ENCODE assay signal across 1 cellular context in genomic region chr11:60841797-60842687, GRCh38.
TF ChIP-seq lines count a peak whose summit lies in the region.

Gene CCDC86, plus strand, starts transcription at chr11:60842113. Its CDS starts 12 bp downstream, at chr11:60842125.

TF ChIP-seq in HepG2, 621 proteins besides CTCF, POLR2A, EP300 and RAD21 (continued from another document and continues in another):
- TF ChIP-seq ZBED4 (CRISPR knock-in tag; IDR thresholded peaks at IDR 0.05; ENCODE audit: borderline replicate concordance) (0 out of 2 replicates have a peak, but pooled peaks have one; percentile 43), ZBTB39 (CRISPR knock-in tag; IDR thresholded peaks at IDR 0.05) (no peak), NCOA2 (CRISPR knock-in tag; IDR thresholded peaks at IDR 0.05) (no peak), ZNF691 (CRISPR knock-in tag; IDR thresholded peaks at IDR 0.05; ENCODE audit: borderline replicate concordance, low read depth) (peak; percentile 78; the same call in 1 of the 2 replicates), CCAR2 (optimal IDR thresholded peaks at IDR 0.05; ENCODE audit: low read depth, low read length) (no peak), ZNF234 (CRISPR knock-in tag; conservative IDR thresholded peaks at IDR 0.05) (peak; percentile 77; the same call in 1 of the 2 replicates), ZNF687 (CRISPR knock-in tag; IDR thresholded peaks at IDR 0.05) (peak; percentile 98), SRSF1 (optimal IDR thresholded peaks at IDR 0.05; ENCODE audit: low read depth, low read length) (peak; percentile 25), JDP2 (CRISPR knock-in tag; IDR thresholded peaks at IDR 0.05; ENCODE audit: borderline replicate concordance) (no peak; the same call in 1 of the 2 replicates), YY1 (IDR thresholded peaks at IDR 0.05; ENCODE audit: insufficient read depth, insufficient replicate concordance, low read depth, low read length) (peak; percentile 98), FOXA3 (CRISPR knock-in tag; IDR thresholded peaks at IDR 0.05) (peak; percentile 80), ZNF274 (CRISPR knock-in tag; IDR thresholded peaks at IDR 0.05) (peak; percentile 79; the same call in 1 of the 2 replicates), ZUFSP (CRISPR knock-in tag; IDR thresholded peaks at IDR 0.05; ENCODE audit: borderline replicate concordance) (no peak), SRSF9 (IDR thresholded peaks at IDR 0.05; ENCODE audit: borderline replicate concordance, insufficient read depth, low read depth, low read length, poor library complexity, severe bottlenecking) (no peak), SCMH1 (CRISPR knock-in tag; IDR thresholded peaks at IDR 0.05; ENCODE audit: borderline replicate concordance) (no peak), MYPOP (CRISPR knock-in tag; IDR thresholded peaks at IDR 0.05) (peak; percentile 57; the same call in 1 of the 2 replicates), RERE (CRISPR knock-in tag; IDR thresholded peaks at IDR 0.05; ENCODE audit: low read depth) (no peak), E2F2 (CRISPR knock-in tag; IDR thresholded peaks at IDR 0.05; ENCODE audit: borderline replicate concordance) (no peak), ZNF710 (CRISPR knock-in tag; IDR thresholded peaks at IDR 0.05; ENCODE audit: borderline replicate concordance) (peak; percentile 58; the same call in 1 of the 2 replicates), ZNF431 (CRISPR knock-in tag; IDR thresholded peaks at IDR 0.05; ENCODE audit: borderline replicate concordance, low read depth) (no peak), ZKSCAN5 (CRISPR knock-in tag; IDR thresholded peaks at IDR 0.05) (no peak), ETS1 (CRISPR knock-in tag; IDR thresholded peaks at IDR 0.05) (no peak), BRCA1 (CRISPR knock-in tag; IDR thresholded peaks at IDR 0.05) (peak; percentile 65; the same call in 1 of the 2 replicates), KLF12 (CRISPR knock-in tag; IDR thresholded peaks at IDR 0.05; ENCODE audit: borderline replicate concordance) (peak; percentile 89; the same call in 1 of the 2 replicates), KMT2A (CRISPR knock-in tag; IDR thresholded peaks at IDR 0.05) (peak; percentile 93), KDM5B (CRISPR knock-in tag; IDR thresholded peaks at IDR 0.05; ENCODE audit: borderline replicate concordance) (peak; percentile 95), TAF15 (IDR thresholded peaks at IDR 0.05; ENCODE audit: low read depth, low read length, poor library complexity, severe bottlenecking) (no peak)
